ENCODE assay signal across 1 cellular context in genomic region chr12:53564941-53565340, GRCh38.
TF ChIP-seq lines count a peak whose summit lies in the region.

No MANE protein-coding gene starts in this region.

TF ChIP-seq in endothelial cell of umbilical vein, 7 proteins besides CTCF, POLR2A, EP300 and RAD21:
- TF ChIP-seq MAX (IDR thresholded peaks at IDR 0.05; ENCODE audit: insufficient read depth, insufficient read length) (no peak), FOS (IDR thresholded peaks at IDR 0.05; ENCODE audit: borderline replicate concordance, insufficient read depth, low read length) (no peak), EZH2 (IDR thresholded peaks at IDR 0.05; ENCODE audit: borderline replicate concordance, low read depth, low read length, severe bottlenecking) (no peak), MYC (IDR thresholded peaks at IDR 0.05; ENCODE audit: low read depth, low read length) (no peak), POLR2AphosphoS5 (IDR thresholded peaks at IDR 0.05; ENCODE audit: insufficient read depth, low read depth, low read length) (no peak), GATA2 (IDR thresholded peaks at IDR 0.05; ENCODE audit: insufficient read depth, insufficient read length, low read depth, low read length) (no peak), JUN (IDR thresholded peaks at IDR 0.05; ENCODE audit: borderline replicate concordance, insufficient read depth, insufficient read length, low read depth) (no peak)
